Comparison of ENCODE assay signal across 1 cellular context in genomic region chr5:96115467-96115812, GRCh38.
TF ChIP-seq lines count a peak whose summit lies in the region.

No MANE protein-coding gene starts in this region.

TF ChIP-seq in IMR-90, 13 proteins besides CTCF, POLR2A, EP300 and RAD21:
- TF ChIP-seq ELK1 (IDR thresholded peaks at IDR 0.05; ENCODE audit: borderline replicate concordance, low read depth, low read length) (no peak), CHD1 (IDR thresholded peaks at IDR 0.05; ENCODE audit: low read depth, low read length) (no peak), USF2 (IDR thresholded peaks at IDR 0.05; ENCODE audit: low read depth, low read length) (no peak), FOS (IDR thresholded peaks at IDR 0.05; ENCODE audit: low read depth, low read length) (no peak), RCOR1 (IDR thresholded peaks at IDR 0.05; ENCODE audit: insufficient replicate concordance, low read length) (no peak), RFX5 (IDR thresholded peaks at IDR 0.05; ENCODE audit: low read depth, low read length) (no peak), MAZ (IDR thresholded peaks at IDR 0.05; ENCODE audit: borderline replicate concordance, low read depth, low read length) (no peak), CEBPB (IDR thresholded peaks at IDR 0.05; ENCODE audit: low read depth, low read length) (no peak), NFE2L2 (IDR thresholded peaks at IDR 0.05; ENCODE audit: low read depth, low read length) (no peak), BHLHE40 (IDR thresholded peaks at IDR 0.05; ENCODE audit: low read depth, low read length) (no peak), MAFK (IDR thresholded peaks at IDR 0.05; ENCODE audit: low read depth, low read length) (no peak), MXI1 (IDR thresholded peaks at IDR 0.05; ENCODE audit: borderline replicate concordance, low read depth, low read length) (no peak), SMC3 (IDR thresholded peaks at IDR 0.05; ENCODE audit: low read depth, low read length) (no peak)
